Comparison of ENCODE assay signal across 8 cellular contexts in the genomic region with DNA sequence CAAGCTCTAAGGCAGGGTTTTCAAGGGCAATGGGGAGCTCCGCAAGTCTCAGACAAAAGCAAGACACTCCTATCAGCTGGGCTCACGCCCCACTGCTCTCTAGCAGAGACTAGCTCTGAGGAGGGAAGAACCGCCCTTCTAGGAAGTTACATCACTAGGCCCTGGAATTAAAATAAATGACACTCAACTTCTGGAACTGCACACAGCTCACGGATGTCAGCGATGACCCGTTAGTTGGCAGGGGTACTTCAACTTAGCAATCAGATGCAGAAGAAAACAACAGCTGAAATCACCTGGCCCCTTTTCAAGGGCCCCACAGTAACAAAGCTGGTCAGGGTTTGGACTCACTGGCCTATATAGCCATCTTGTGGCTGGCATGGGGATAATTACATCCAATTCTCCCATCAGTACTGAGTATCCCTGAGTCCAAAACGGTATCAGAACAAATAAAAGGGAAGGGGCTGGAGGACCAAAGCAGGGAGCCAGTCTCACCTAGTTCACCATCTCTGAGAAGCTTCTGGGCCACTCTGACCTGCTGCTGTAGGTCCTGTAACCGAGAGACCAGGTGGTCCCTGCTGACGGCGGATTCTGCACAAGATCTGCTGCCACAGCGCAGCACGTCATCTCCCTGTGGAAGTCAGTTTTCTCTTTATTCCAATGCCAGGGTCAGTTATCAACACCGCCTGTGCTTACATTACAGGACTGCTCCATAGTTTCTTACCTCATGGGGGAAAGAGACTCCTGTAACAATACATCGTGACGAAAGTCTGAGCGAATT. TPM values are rescaled to one million over a fixed set of nuclear protein-coding genes. Genes with fewer than 3 reads are reported as not detected.
DNase-seq lines count a peak whose midpoint lies in the region; ATAC-seq and TF ChIP-seq lines count a peak whose summit lies in the region.

No MANE protein-coding gene starts in this region.

- TF ChIP-seq CTCF in ascending aorta (IDR thresholded peaks at IDR 0.05) (peak; percentile 58 to 63 (median 61)), right atrium auricular region (IDR thresholded peaks at IDR 0.05) (peak; percentile 61 to 85), sigmoid colon (IDR thresholded peaks at IDR 0.05) (peak; percentile 65 to 90 (median 85))

- 65 to 70% methylated on average over 16 of the region's 16 CpGs for WGBS in sigmoid colon, 2 donors

- no peak overlapping the region for H3K4me3 ChIP-seq in MG63
- H3K4me3 ChIP-seq in ascending aorta: peak overlapping the region in 1 of 2 donors; percentile 20
- H3K4me3 ChIP-seq in right atrium auricular region: peak overlapping the region in 1 of 2 donors; percentile 18
- peak overlapping the region in 2 of 4 donors; percentile 3 to 19 for H3K4me3 ChIP-seq in sigmoid colon

- no peak for ATAC-seq in GM18511 (IDR thresholded peaks at IDR 0.05; ENCODE audit: unreplicated experiment)
- no peak for ATAC-seq in GM19035 (IDR thresholded peaks at IDR 0.05; ENCODE audit: unreplicated experiment)
- ATAC-seq in GM21447 (IDR thresholded peaks at IDR 0.05; ENCODE audit: unreplicated experiment): no peak

- peak in 2 of 4 donors; percentile 63 to 75 for TF ChIP-seq EP300 in sigmoid colon (IDR thresholded peaks at IDR 0.05)

- H3K9me3 ChIP-seq in MG63 (no peaks in the 10 kb centered on the region), ascending aorta (no peaks in the 10 kb centered on the region), right atrium auricular region (no peaks in the 10 kb centered on the region), sigmoid colon (no peaks in the 10 kb centered on the region)

- intact Hi-C loops in ascending aorta (cut with DNase I) (loop anchor here (1.0 to 10.0 kb wide), 3 partner anchors 59 to 209 kb away; partner anchors contain the start of gene WDR81), sigmoid colon (cut with DNase I) (loop anchor here (2.0 to 10.0 kb wide), 3 partner anchors 43 to 209 kb away; partner anchors contain the start of genes SMYD4 and WDR81)

- TF ChIP-seq POLR2A in sigmoid colon (IDR thresholded peaks at IDR 0.05): peak in 1 of 2 donors; percentile 54

- H3K4me1 ChIP-seq in ascending aorta (peaks cover 4 to 51% of the 10 kb centered on the region in 2 donors), right atrium auricular region (peaks cover 0 to 75% of the 10 kb centered on the region in 2 donors), sigmoid colon (peaks cover 0 to 82% (median 76%) of the 10 kb centered on the region in 4 donors)

- DNase-seq in GM03348 (ENCODE audit: low spot score): peak; percentile 85
- peak; percentile 84 for DNase-seq in MG63
- peak; percentile 65 to 94 for DNase-seq in ascending aorta (ENCODE audit: low spot score in 2 of 2)
- peak; percentile 98 for DNase-seq in right atrium auricular region (ENCODE audit: low spot score)
- DNase-seq in sigmoid colon: peak; percentile 95

- H3K27me3 ChIP-seq in MG63 (no peaks in the 10 kb centered on the region), ascending aorta (no peaks in the 10 kb centered on the region), right atrium auricular region (no peaks in the 10 kb centered on the region), sigmoid colon (no peaks in the 10 kb centered on the region)

- H3K36me3 ChIP-seq in MG63: peaks cover 18% of the 10 kb centered on the region
- H3K36me3 ChIP-seq in ascending aorta: no peaks in the 10 kb centered on the region
- H3K36me3 ChIP-seq in right atrium auricular region: peaks cover 5% of the 10 kb centered on the region
- H3K36me3 ChIP-seq in sigmoid colon: peaks cover 0 to 6% (median 2%) of the 10 kb centered on the region in 4 donors

- H3K27ac ChIP-seq in ascending aorta (peak overlapping the region; percentile 87 to 94), right atrium auricular region (peak overlapping the region; percentile 88 to 95), sigmoid colon (peak overlapping the region; percentile 87 to 94 (median 91))

RNA-seq across cellular contexts. Expression of gene SERPINF1, which starts 22.2 kb away (rescaled TPM):
- total RNA-seq in MG63 (2014; rRNA removed; shearing (Covaris generic); ENCODE audit: low replicate concordance): 1.2 and 5.0 TPM in 2 replicates
- total RNA-seq in ascending aorta: 604 TPM
- 100 to 1,000 TPM; 348 to 498 TPM for total RNA-seq in right atrium auricular region
- total RNA-seq in sigmoid colon: 100 to 1,000 TPM; 275 to 539 (median 352) TPM
- 100 to 1,000 TPM in 2 of 3 donors, 10 to 100 TPM in 1; 77.7 to 124 (median 112) TPM for polyA plus RNA-seq in sigmoid colon

RNA-seq across cellular contexts. Expression of gene SERPINF2, which starts 41.4 kb away (rescaled TPM):
- total RNA-seq in MG63 (2014; rRNA removed; shearing (Covaris generic); ENCODE audit: low replicate concordance): not detected in 2 replicates
- total RNA-seq in ascending aorta: 20.6 TPM
- 1 to 10 TPM; 1.0 to 1.5 TPM for total RNA-seq in right atrium auricular region
- 1 to 10 TPM; 2.9 to 7.2 (median 4.1) TPM for total RNA-seq in sigmoid colon
- 10 to 100 TPM in 1 of 3 donors, 1 to 10 TPM in 1, under 1 TPM in 1; 0.69 to 12.9 (median 1.2) TPM for polyA plus RNA-seq in sigmoid colon

RNA-seq across cellular contexts. Expression of gene SMYD4, which starts 45.7 kb away (rescaled TPM):
- 6.3 and 9.6 TPM in 2 replicates for total RNA-seq in MG63 (2014; rRNA removed; shearing (Covaris generic); ENCODE audit: low replicate concordance)
- total RNA-seq in ascending aorta (7.6 TPM), right atrium auricular region (1 to 10 TPM; 6.2 to 7.1 TPM), sigmoid colon (10 to 100 TPM; 14.3 to 19.1 (median 17.1) TPM)
- 1 to 10 TPM; 2.4 to 8.8 (median 2.5) TPM for polyA plus RNA-seq in sigmoid colon

RNA-seq across cellular contexts. Expression of gene RPA1, which starts 45.8 kb away (rescaled TPM):
- 34.6 and 49.4 TPM in 2 replicates for total RNA-seq in MG63 (2014; rRNA removed; shearing (Covaris generic); ENCODE audit: low replicate concordance)
- 34.0 TPM for total RNA-seq in ascending aorta
- 10 to 100 TPM; 20.9 to 26.9 TPM for total RNA-seq in right atrium auricular region
- 10 to 100 TPM; 27.8 to 46.8 (median 31.1) TPM for total RNA-seq in sigmoid colon
- 10 to 100 TPM; 16.2 to 35.2 (median 27.6) TPM for polyA plus RNA-seq in sigmoid colon

RNA-seq across cellular contexts. Expression of gene WDR81, which starts 59.5 kb away (rescaled TPM):
- 7.2 and 20.3 TPM in 2 replicates for total RNA-seq in MG63 (2014; rRNA removed; shearing (Covaris generic); ENCODE audit: low replicate concordance)
- total RNA-seq in ascending aorta: 70.4 TPM
- 10 to 100 TPM; 10.9 to 17.9 TPM for total RNA-seq in right atrium auricular region
- total RNA-seq in sigmoid colon: 10 to 100 TPM; 21.8 to 49.3 (median 28.2) TPM
- polyA plus RNA-seq in sigmoid colon: 10 to 100 TPM in 1 of 3 donors, 1 to 10 TPM in 2; 6.6 to 29.3 (median 7.4) TPM

Comparison
In these comparisons a context has a peak if more than half of its experiments do, and no peak if none do; other contexts are left out.
1. RNA of gene SERPINF1, which starts 22.2 kb away (total RNA-seq): 604 TPM in ascending aorta (single experiment), 348 to 498 TPM in right atrium auricular region and 275 to 539 TPM in sigmoid colon; 1.2 to 5.0 TPM in MG63; every median in the first group is over 10 times any median in the second.
2. Peak in every context shown above with its lines, with median percentiles within 50 percentile points of each other: DNase-seq, H3K27ac ChIP-seq and CTCF ChIP-seq.